In genomic region chr4:56723201-56723605, GRCh38 we compare ENCODE assay signal across 12 cellular contexts. TPM values are rescaled to one million over a fixed set of nuclear protein-coding genes. Genes with fewer than 3 reads are reported as not detected.
DNase-seq lines count a peak whose midpoint lies in the region; ATAC-seq and TF ChIP-seq lines count a peak whose summit lies in the region.
"Had no signal": no experiment of that assay in that cellular context is flagged by ENCODE, and none has a peak within 500 bp of the region (broad histone marks: within the 10 kb centered on the region; RNA-seq: fewer than 3 reads in every experiment).

No MANE protein-coding gene starts in this region.

- peak overlapping the region in 3 of 8 donors; percentile 10 to 27 (median 11) for H3K4me3 Mint-ChIP-seq in CD4-positive, alpha-beta memory T cell

- peaks cover 0 to 3% of the 10 kb centered on the region in 2 donors for H3K36me3 Mint-ChIP-seq in CD4-positive, alpha-beta memory T cell

- H3K27me3 ChIP-seq in CD4-positive, alpha-beta memory T cell (ENCODE audit: insufficient read depth, low read length): no peaks in the 10 kb centered on the region

- no peaks in the 10 kb centered on the region for H3K36me3 ChIP-seq in CD4-positive, alpha-beta memory T cell (ENCODE audit: insufficient read depth, low read length)

- H3K9me3 Mint-ChIP-seq in CD4-positive, alpha-beta memory T cell: peaks cover 0 to 4% (median 0%) of the 10 kb centered on the region in 8 donors

- peaks cover 0 to 2% of the 10 kb centered on the region in 2 donors for H3K27me3 Mint-ChIP-seq in CD4-positive, alpha-beta memory T cell

- POLR2A ChIA-PET in CD4-positive, alpha-beta memory T cell (lab: Charles Lee; ENCODE audit: partially characterized antibody): no interaction called here

- H3K27ac Mint-ChIP-seq in CD4-positive, alpha-beta memory T cell: peak overlapping the region in 1 of 7 donors; percentile 24

- peaks cover 4% of the 10 kb centered on the region for H3K4me1 ChIP-seq in CD4-positive, alpha-beta memory T cell (ENCODE audit: insufficient read depth, low read length)

- TF ChIP-seq CTCF in GM12865 (IDR thresholded peaks at IDR 0.05; ENCODE audit: insufficient read depth, low read depth, low read length, missing control alignments): no peak

- peaks cover 4 to 9% (median 6%) of the 10 kb centered on the region in 4 donors for H3K4me1 Mint-ChIP-seq in CD4-positive, alpha-beta memory T cell

- no peak overlapping the region for H3K4me3 ChIP-seq in GM12865 (ENCODE audit: low read depth, low read length)
- H3K4me3 ChIP-seq in CD4-positive, alpha-beta memory T cell (ENCODE audit: low read length in 2 of 2): no peak overlapping the region

- intact Hi-C loops in CD4-positive, alpha-beta memory T cell (cut with micrococcal nuclease): no loop called here

- ATAC-seq in GM21717 (IDR thresholded peaks at IDR 0.05; ENCODE audit: unreplicated experiment) (peak; percentile 53), HG02588 (IDR thresholded peaks at IDR 0.05; ENCODE audit: unreplicated experiment) (no peak)

- peak; percentile 16 for DNase-seq in GM12865 (ENCODE audit: low read depth)
- DNase-seq in activated T-cell treated with anti-CD3 and anti-CD28 coated beads, Interleukin-2, amount 50 U/mL, for 48 hours: peak; percentile 64 to 70
- peak; percentile 14 for DNase-seq in renal cortical epithelial cell (ENCODE audit: low read depth)
- DNase-seq in CD4-positive, alpha-beta memory T cell: no peak
- no peak for DNase-seq in GM19238 (ENCODE audit: insufficient read length, low spot score)
- no peak for DNase-seq in iPS-NIHi11 (ENCODE audit: low spot score)
- DNase-seq: Karpas-422, NCI-H2227 treated with DMSO at 0.1 percent for 48 hours, occipital lobe, SHP77 treated with DMSO at 0.1 percent for 48 hours had no signal

- CTCF ChIA-PET in CD4-positive, alpha-beta memory T cell (lab: Charles Lee; ENCODE audit: partially characterized antibody): no interaction called here

- H3K9me3 ChIP-seq in CD4-positive, alpha-beta memory T cell (ENCODE audit: control insufficient read depth in 1 of 2, low read length in 2 of 2): no peaks in the 10 kb centered on the region

- H3K27ac ChIP-seq in CD4-positive, alpha-beta memory T cell (ENCODE audit: low read depth, low read length): no peak overlapping the region

RNA-seq across cellular contexts. Expression of gene HOPX, which starts 42.1 kb away (rescaled TPM):
- 1.2 and 7.5 TPM in 2 replicates for total RNA-seq in renal cortical epithelial cell
- total RNA-seq in CD4-positive, alpha-beta memory T cell: 10 to 100 TPM; 16.9 to 19.3 TPM
- 100 to 1,000 TPM; 128 to 163 TPM for polyA plus RNA-seq in CD4-positive, alpha-beta memory T cell

Comparison
In these comparisons a context has a peak if more than half of its experiments do, and no peak if none do; other contexts are left out.
1. DNase-seq: peak in GM12865 (single experiment), activated T-cell treated with anti-CD3 and anti-CD28 coated beads, Interleukin-2, amount 50 U/mL, for 48 hours (2 of 2) and renal cortical epithelial cell (single experiment); none in CD4-positive, alpha-beta memory T cell (0 of 5), GM19238 (single experiment) and iPS-NIHi11 (single experiment).